ENCODE assay signal across 8 cellular contexts in the genomic region with DNA sequence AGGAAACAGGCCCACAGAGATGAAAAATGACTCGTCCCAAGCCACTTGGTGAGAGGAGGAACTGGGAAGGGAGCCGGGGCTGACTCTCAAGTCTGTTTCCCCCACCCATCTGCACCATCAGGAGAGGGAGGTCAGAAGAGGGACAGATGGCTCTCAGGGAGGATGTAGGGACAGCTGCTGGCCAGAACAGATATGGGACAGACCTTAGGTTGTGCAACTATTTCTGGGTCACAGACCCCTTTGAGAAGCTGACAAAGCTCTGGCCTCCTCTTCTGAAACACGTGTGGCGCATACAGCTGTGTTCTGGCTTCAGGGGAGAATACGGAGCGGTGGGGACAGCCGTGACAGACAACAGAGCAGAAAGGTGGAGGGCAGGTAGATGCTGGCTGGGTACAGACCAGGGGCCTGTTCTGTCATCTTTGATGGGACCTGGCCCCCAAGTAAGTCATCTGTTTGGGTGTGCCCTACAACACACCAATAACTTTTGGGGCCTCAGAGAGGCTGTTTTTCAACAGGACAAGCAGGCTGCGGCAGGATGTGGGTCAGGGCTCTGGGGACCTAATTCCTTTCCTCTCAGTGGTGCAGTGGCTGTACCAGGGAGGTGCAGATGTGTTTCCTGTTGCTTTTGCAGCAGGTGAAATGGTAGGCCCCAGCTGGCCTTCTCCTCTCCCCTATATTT. TPM values are rescaled to one million over a fixed set of nuclear protein-coding genes. Genes with fewer than 3 reads are reported as not detected.
DNase-seq lines count a peak whose midpoint lies in the region; ATAC-seq and TF ChIP-seq lines count a peak whose summit lies in the region.

No MANE protein-coding gene starts in this region.

- peak overlapping the region; percentile 92 to 99 (median 98) for H3K27ac Mint-ChIP-seq in CD8-positive, alpha-beta memory T cell

- peak overlapping the region; percentile 32 to 85 (median 77) for H3K4me3 Mint-ChIP-seq in CD8-positive, alpha-beta memory T cell

- H3K4me1 Mint-ChIP-seq in CD8-positive, alpha-beta memory T cell = peaks cover 92 to 100% (median 99%) of the 10 kb centered on the region in 3 donors

- H3K36me3 Mint-ChIP-seq in CD8-positive, alpha-beta memory T cell = peaks cover 0 to 24% (median 2%) of the 10 kb centered on the region in 3 donors

- no peaks in the 10 kb centered on the region for H3K27me3 ChIP-seq in CD8-positive, alpha-beta memory T cell (ENCODE audit: insufficient read depth, low read length, poor library complexity, severe bottlenecking)
- H3K27me3 ChIP-seq in Peyer's patch = no peaks in the 10 kb centered on the region
- no peaks in the 10 kb centered on the region for H3K27me3 ChIP-seq in adipocyte (replicated peaks; ENCODE audit: control insufficient read depth, insufficient read depth, low read length)
- no peaks in the 10 kb centered on the region for H3K27me3 ChIP-seq in HAP-1 (ENCODE audit: low read depth)
- no peaks in the 10 kb centered on the region for H3K27me3 ChIP-seq in dorsolateral prefrontal cortex

- peak overlapping the region; percentile 30 for H3K9ac ChIP-seq in adipocyte (ENCODE audit: low read length)

- H3K27me3 Mint-ChIP-seq in CD8-positive, alpha-beta memory T cell = no peaks in the 10 kb centered on the region

- POLR2A ChIA-PET in CD8-positive, alpha-beta memory T cell (lab: Charles Lee) = interaction anchor here (0.9 to 10.6 kb wide), 5 partner anchors 8 to 91 kb away, joined by 3 to 287 read pairs (median 27); partner anchors contain the start of genes CD52, SH3BGRL3 and UBXN11

- H3K4me1 ChIP-seq in CD8-positive, alpha-beta memory T cell (ENCODE audit: insufficient read depth, low read length) = peaks cover 100% of the 10 kb centered on the region
- H3K4me1 ChIP-seq in Peyer's patch (peaks cover 0 to 82% (median 75%) of the 10 kb centered on the region in 4 donors), adipocyte (ENCODE audit: control insufficient read depth, insufficient read depth, low read length) (peaks cover 57% of the 10 kb centered on the region), HAP-1 (no peaks in the 10 kb centered on the region)

- no peaks in the 10 kb centered on the region for H3K9me3 Mint-ChIP-seq in CD8-positive, alpha-beta memory T cell

- peak overlapping the region; percentile 49 for H3K4me3 ChIP-seq in CD8-positive, alpha-beta memory T cell (ENCODE audit: low read length)
- H3K4me3 ChIP-seq in Peyer's patch (no peak overlapping the region), adipocyte (ENCODE audit: low read length) (no peak overlapping the region), HAP-1 (no peak overlapping the region), dorsolateral prefrontal cortex (no peak overlapping the region)

- in situ Hi-C loops in HAP-1 (cut with MboI; ENCODE audit: low sequenced_read_pairs) = loop anchor here (10.0 kb wide), 1 partner anchor 128 kb away; the partner anchor contains the start of gene LIN28A

- TF ChIP-seq POLR2A in Peyer's patch (IDR thresholded peaks at IDR 0.05) = no peak

- H3K9me3 ChIP-seq in CD8-positive, alpha-beta memory T cell (ENCODE audit: low read length) = no peaks in the 10 kb centered on the region
- H3K9me3 ChIP-seq in Peyer's patch (no peaks in the 10 kb centered on the region), adipocyte (ENCODE audit: control insufficient read depth, low read length) (no peaks in the 10 kb centered on the region), HAP-1 (no peaks in the 10 kb centered on the region)

- intact Hi-C loops in sciatic nerve (cut with DNase I) (no loop called here), dorsolateral prefrontal cortex (cut with DNase I) (no loop called here)

- H3K36me3 ChIP-seq in CD8-positive, alpha-beta memory T cell (ENCODE audit: insufficient read depth, low read length) = no peaks in the 10 kb centered on the region
- H3K36me3 ChIP-seq in Peyer's patch (peaks cover 0 to 4% (median 0%) of the 10 kb centered on the region in 3 donors), adipocyte (ENCODE audit: control insufficient read depth, insufficient read depth, low read length, severe bottlenecking) (no peaks in the 10 kb centered on the region), HAP-1 (replicated peaks) (no peaks in the 10 kb centered on the region; the same call in 1 of the 2 replicates)

- CTCF ChIA-PET in CD8-positive, alpha-beta memory T cell (lab: Charles Lee) = interaction anchor here (1.4 to 21.9 kb wide), 11 partner anchors 10 to 130 kb away, joined by 3 to 840 read pairs (median 27); partner anchors contain the start of genes CD52, CEP85 and UBXN11

- ATAC-seq in GM21390 (IDR thresholded peaks at IDR 0.05; ENCODE audit: unreplicated experiment) = peak; percentile 41
- peak; percentile 79 for ATAC-seq in sciatic nerve
- ATAC-seq in omental fat pad (ENCODE audit: low FRiP score) = no peak

- TF ChIP-seq CTCF in Peyer's patch (IDR thresholded peaks at IDR 0.05) (no peak), dorsolateral prefrontal cortex (IDR thresholded peaks at IDR 0.05 in 54 of 56, conservative IDR thresholded peaks at IDR 0.05 in 2 of 56; ENCODE audit: low read depth in 1 of 56, partially characterized antibody in 56 of 56) (no peak), omental fat pad (IDR thresholded peaks at IDR 0.05) (no peak)

- DNase-seq in CD8-positive, alpha-beta memory T cell = peak; percentile 61 to 88 (median 82)
- DNase-seq in Peyer's patch (peak; percentile 54 to 96 (median 96)), adipocyte (ENCODE audit: low read depth) (no peak), sciatic nerve (ENCODE audit: low spot score) (no peak), HAP-1 (ENCODE audit: low spot score in 2 of 2) (no peak), dorsolateral prefrontal cortex (no peak), omental fat pad (ENCODE audit: low spot score) (no peak)

- H3K27ac ChIP-seq in CD8-positive, alpha-beta memory T cell (ENCODE audit: low read depth, low read length) = peak overlapping the region; percentile 60
- peak overlapping the region; percentile 73 to 91 (median 85) for H3K27ac ChIP-seq in Peyer's patch
- H3K27ac ChIP-seq in dorsolateral prefrontal cortex = peak overlapping the region in 15 of 59 donors; percentile 21 to 89 (median 41)

RNA-seq across cellular contexts. Expression of gene SH3BGRL3, which starts 7.3 kb away (rescaled TPM):
- 100 to 1,000 TPM; 447 to 472 TPM for total RNA-seq in CD8-positive, alpha-beta memory T cell
- polyA plus RNA-seq in CD8-positive, alpha-beta memory T cell = 1,786 TPM
- 10 to 100 TPM; 62.7 to 91.8 (median 89.6) TPM for total RNA-seq in Peyer's patch
- total RNA-seq in sciatic nerve = 106 TPM
- 100 to 1,000 TPM in 13 of 120 experiments, 10 to 100 TPM in 107; 50.9 to 144 (median 80.6) TPM for total RNA-seq in dorsolateral prefrontal cortex
- 100 to 1,000 TPM in 1 of 4 donors, 10 to 100 TPM in 3; 42.4 to 124 (median 82.4) TPM for total RNA-seq in omental fat pad

RNA-seq across cellular contexts. Expression of gene UBXN11, which starts 19.3 kb away (rescaled TPM):
- total RNA-seq in CD8-positive, alpha-beta memory T cell = 10 to 100 TPM; 35.2 to 35.8 TPM
- 14.3 TPM for polyA plus RNA-seq in CD8-positive, alpha-beta memory T cell
- 10 to 100 TPM in 3 of 4 donors, 1 to 10 TPM in 1; 3.9 to 68.5 (median 18.2) TPM for total RNA-seq in Peyer's patch
- 23.1 TPM for total RNA-seq in sciatic nerve
- total RNA-seq in dorsolateral prefrontal cortex = 10 to 100 TPM; 17.6 to 43.2 (median 31.5) TPM
- 10 to 100 TPM; 12.2 to 23.8 (median 17.7) TPM for total RNA-seq in omental fat pad

RNA-seq across cellular contexts. Expression of gene CD52, which starts 30.6 kb away (rescaled TPM):
- 100 to 1,000 TPM; 355 to 388 TPM for total RNA-seq in CD8-positive, alpha-beta memory T cell
- 7,622 TPM for polyA plus RNA-seq in CD8-positive, alpha-beta memory T cell
- 100 to 1,000 TPM in 1 of 4 donors, 10 to 100 TPM in 1, 1 to 10 TPM in 2; 4.7 to 135 (median 13.6) TPM for total RNA-seq in Peyer's patch
- total RNA-seq in sciatic nerve = 13.2 TPM
- total RNA-seq in dorsolateral prefrontal cortex = 10 to 100 TPM in 2 of 120 experiments, 1 to 10 TPM in 109, not detected in 9; 1.1 to 20.8 (median 2.9) TPM
- 100 to 1,000 TPM in 1 of 4 donors, 10 to 100 TPM in 1, 1 to 10 TPM in 1, not detected in 1; 4.3 to 227 (median 13.2) TPM for total RNA-seq in omental fat pad

RNA-seq across cellular contexts. Expression of gene CEP85, which starts 53.2 kb away (rescaled TPM):
- 10 to 100 TPM; 28.8 to 29.7 TPM for total RNA-seq in CD8-positive, alpha-beta memory T cell
- 7.7 TPM for polyA plus RNA-seq in CD8-positive, alpha-beta memory T cell
- total RNA-seq in Peyer's patch (10 to 100 TPM; 11.0 to 32.2 (median 12.9) TPM), sciatic nerve (17.6 TPM), dorsolateral prefrontal cortex (10 to 100 TPM; 11.3 to 55.4 (median 22.9) TPM), omental fat pad (1 to 10 TPM; 4.3 to 6.1 (median 5.3) TPM)

Comparison
In these comparisons a context has a peak if more than half of its experiments do, and no peak if none do; other contexts are left out.
1. DNase-seq: peak in CD8-positive, alpha-beta memory T cell (5 of 5) and Peyer's patch (3 of 3); none in adipocyte (single experiment), sciatic nerve (single experiment), HAP-1 (0 of 2), dorsolateral prefrontal cortex (0 of 10) and omental fat pad (single experiment).